ENCODE assay signal across 1 cellular context in the genomic region with DNA sequence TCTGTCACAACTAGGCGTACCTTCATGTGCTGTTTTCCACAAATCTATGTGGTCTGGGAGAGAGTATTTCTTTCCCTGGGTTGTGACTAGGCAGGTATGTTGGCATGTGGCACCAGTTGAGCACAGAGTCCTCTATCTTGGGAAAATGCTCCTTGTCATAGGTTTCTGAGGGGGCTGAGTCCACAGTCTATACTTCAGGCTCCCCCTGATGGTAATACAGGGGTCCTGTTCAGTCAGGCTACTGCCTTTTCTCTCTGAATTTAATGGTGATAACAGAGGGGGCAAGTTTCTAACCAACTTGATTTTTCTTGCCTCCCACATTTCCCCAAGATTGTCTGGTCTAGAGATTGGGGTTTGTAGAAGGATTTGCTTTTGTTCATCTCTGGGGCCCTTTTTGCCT.
TF ChIP-seq lines count a peak whose summit lies in the region.

No MANE protein-coding gene starts in this region.

TF ChIP-seq in SK-N-SH treated with all-trans-retinoic acid at 6 μM for 48 hours, 23 proteins besides CTCF, POLR2A, EP300 and RAD21 (continued from another document):
- TF ChIP-seq, protein P1, sequence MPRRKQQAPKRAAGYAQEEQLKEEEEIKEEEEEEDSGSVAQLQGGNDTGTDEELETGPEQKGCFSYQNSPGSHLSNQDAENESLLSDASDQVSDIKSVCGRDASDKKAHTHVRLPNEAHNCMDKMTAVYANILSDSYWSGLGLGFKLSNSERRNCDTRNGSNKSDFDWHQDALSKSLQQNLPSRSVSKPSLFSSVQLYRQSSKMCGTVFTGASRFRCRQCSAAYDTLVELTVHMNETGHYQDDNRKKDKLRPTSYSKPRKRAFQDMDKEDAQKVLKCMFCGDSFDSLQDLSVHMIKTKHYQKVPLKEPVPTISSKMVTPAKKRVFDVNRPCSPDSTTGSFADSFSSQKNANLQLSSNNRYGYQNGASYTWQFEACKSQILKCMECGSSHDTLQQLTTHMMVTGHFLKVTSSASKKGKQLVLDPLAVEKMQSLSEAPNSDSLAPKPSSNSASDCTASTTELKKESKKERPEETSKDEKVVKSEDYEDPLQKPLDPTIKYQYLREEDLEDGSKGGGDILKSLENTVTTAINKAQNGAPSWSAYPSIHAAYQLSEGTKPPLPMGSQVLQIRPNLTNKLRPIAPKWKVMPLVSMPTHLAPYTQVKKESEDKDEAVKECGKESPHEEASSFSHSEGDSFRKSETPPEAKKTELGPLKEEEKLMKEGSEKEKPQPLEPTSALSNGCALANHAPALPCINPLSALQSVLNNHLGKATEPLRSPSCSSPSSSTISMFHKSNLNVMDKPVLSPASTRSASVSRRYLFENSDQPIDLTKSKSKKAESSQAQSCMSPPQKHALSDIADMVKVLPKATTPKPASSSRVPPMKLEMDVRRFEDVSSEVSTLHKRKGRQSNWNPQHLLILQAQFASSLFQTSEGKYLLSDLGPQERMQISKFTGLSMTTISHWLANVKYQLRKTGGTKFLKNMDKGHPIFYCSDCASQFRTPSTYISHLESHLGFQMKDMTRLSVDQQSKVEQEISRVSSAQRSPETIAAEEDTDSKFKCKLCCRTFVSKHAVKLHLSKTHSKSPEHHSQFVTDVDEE (CRISPR knock-in tag; IDR thresholded peaks at IDR 0.05) = no peak
- TF ChIP-seq, protein P2, sequence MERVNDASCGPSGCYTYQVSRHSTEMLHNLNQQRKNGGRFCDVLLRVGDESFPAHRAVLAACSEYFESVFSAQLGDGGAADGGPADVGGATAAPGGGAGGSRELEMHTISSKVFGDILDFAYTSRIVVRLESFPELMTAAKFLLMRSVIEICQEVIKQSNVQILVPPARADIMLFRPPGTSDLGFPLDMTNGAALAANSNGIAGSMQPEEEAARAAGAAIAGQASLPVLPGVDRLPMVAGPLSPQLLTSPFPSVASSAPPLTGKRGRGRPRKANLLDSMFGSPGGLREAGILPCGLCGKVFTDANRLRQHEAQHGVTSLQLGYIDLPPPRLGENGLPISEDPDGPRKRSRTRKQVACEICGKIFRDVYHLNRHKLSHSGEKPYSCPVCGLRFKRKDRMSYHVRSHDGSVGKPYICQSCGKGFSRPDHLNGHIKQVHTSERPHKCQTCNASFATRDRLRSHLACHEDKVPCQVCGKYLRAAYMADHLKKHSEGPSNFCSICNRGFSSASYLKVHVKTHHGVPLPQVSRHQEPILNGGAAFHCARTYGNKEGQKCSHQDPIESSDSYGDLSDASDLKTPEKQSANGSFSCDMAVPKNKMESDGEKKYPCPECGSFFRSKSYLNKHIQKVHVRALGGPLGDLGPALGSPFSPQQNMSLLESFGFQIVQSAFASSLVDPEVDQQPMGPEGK (CRISPR knock-in tag; IDR thresholded peaks at IDR 0.05; ENCODE audit: borderline replicate concordance) = no peak
- no peak for TF ChIP-seq RARB (CRISPR knock-in tag; IDR thresholded peaks at IDR 0.05)
- no peak for TF ChIP-seq TCF4 (CRISPR knock-in tag; IDR thresholded peaks at IDR 0.05; ENCODE audit: borderline replicate concordance)
- TF ChIP-seq, protein P3, sequence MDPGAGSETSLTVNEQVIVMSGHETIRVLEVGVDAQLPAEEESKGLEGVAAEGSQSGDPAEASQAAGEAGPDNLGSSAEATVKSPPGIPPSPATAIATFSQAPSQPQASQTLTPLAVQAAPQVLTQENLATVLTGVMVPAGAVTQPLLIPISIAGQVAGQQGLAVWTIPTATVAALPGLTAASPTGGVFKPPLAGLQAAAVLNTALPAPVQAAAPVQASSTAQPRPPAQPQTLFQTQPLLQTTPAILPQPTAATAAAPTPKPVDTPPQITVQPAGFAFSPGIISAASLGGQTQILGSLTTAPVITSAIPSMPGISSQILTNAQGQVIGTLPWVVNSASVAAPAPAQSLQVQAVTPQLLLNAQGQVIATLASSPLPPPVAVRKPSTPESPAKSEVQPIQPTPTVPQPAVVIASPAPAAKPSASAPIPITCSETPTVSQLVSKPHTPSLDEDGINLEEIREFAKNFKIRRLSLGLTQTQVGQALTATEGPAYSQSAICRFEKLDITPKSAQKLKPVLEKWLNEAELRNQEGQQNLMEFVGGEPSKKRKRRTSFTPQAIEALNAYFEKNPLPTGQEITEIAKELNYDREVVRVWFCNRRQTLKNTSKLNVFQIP (CRISPR knock-in tag; IDR thresholded peaks at IDR 0.05; ENCODE audit: borderline replicate concordance, low read depth) = no peak
- no peak for TF ChIP-seq CSDC2 (CRISPR knock-in tag; IDR thresholded peaks at IDR 0.05)
- no peak for TF ChIP-seq ZNF70 (CRISPR knock-in tag; IDR thresholded peaks at IDR 0.05)
- no peak for TF ChIP-seq ZC3H10 (CRISPR knock-in tag; IDR thresholded peaks at IDR 0.05)
- no peak for TF ChIP-seq SNAI2 (CRISPR knock-in tag; IDR thresholded peaks at IDR 0.05)
- no peak for TF ChIP-seq ZFP30 (CRISPR knock-in tag; IDR thresholded peaks at IDR 0.05)
- no peak for TF ChIP-seq ESRRG (CRISPR knock-in tag; IDR thresholded peaks at IDR 0.05)
- TF ChIP-seq, protein P4, sequence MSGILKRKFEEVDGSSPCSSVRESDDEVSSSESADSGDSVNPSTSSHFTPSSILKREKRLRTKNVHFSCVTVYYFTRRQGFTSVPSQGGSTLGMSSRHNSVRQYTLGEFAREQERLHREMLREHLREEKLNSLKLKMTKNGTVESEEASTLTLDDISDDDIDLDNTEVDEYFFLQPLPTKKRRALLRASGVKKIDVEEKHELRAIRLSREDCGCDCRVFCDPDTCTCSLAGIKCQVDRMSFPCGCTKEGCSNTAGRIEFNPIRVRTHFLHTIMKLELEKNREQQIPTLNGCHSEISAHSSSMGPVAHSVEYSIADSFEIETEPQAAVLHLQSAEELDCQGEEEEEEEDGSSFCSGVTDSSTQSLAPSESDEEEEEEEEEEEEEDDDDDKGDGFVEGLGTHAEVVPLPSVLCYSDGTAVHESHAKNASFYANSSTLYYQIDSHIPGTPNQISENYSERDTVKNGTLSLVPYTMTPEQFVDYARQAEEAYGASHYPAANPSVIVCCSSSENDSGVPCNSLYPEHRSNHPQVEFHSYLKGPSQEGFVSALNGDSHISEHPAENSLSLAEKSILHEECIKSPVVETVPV (CRISPR knock-in tag; IDR thresholded peaks at IDR 0.05) = no peak
- no peak for TF ChIP-seq ZNF565 (CRISPR knock-in tag; conservative IDR thresholded peaks at IDR 0.05; ENCODE audit: low read depth)
